In the genomic region with DNA sequence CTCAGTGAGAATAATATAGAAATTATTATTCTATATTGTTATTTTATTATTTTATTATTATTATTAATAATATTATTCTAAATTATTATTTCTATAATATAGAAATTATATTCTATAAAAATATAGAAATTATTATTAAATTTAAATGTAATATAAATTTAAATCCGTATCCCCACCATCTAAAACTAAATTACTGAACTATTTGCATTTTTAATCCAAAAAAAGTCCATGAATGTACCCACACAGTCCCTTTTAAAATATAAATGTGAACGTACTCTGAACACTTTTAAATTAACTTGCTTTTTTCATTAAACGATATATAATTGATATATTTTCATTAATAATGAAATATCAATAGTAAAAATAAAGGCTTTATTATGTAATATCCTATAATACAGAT, we compare ENCODE assay signal across 28 cellular contexts.
"Had no signal": no experiment of that assay in that cellular context is flagged by ENCODE, and none has a peak within 500 bp of the region (broad histone marks: within the 10 kb centered on the region; RNA-seq: fewer than 3 reads in every experiment).

No MANE protein-coding gene starts in this region.

- H3K4me3 Mint-ChIP-seq: natural killer cell; nephron; neural progenitor cell; stimulated activated effector memory CD8-positive, alpha-beta T cell treated with anti-CD3 and anti-CD28 coated beads, Interleukin-12 subunit alpha, Interleukin-12 subunit beta, amount 100 ng/mL, for 72 hours; stimulated activated naive B cell treated with anti-CD40 and anti-IgM and Interleukin-4, amounts not matched to agents 10 μg/mL and 1 μg/mL and 100 μg/mL, for 72 hours; stimulated activated naive CD8-positive, alpha-beta T cell treated with anti-CD3 and anti-CD28 coated beads, Interleukin-15, Interleukin-2, amounts not matched to agents 100 ng/mL and 50 ng/mL, for 24 hours had no signal

- H3K4me1 ChIP-seq: neural progenitor cell, parathyroid adenoma, psoas muscle, right lobe of liver, sigmoid colon, stomach, thyroid gland, tibial nerve, upper lobe of left lung, vagina had no signal

- H3K36me3 Mint-ChIP-seq: natural killer cell; neural progenitor cell; stimulated activated effector memory CD8-positive, alpha-beta T cell treated with anti-CD3 and anti-CD28 coated beads, Interleukin-12 subunit alpha, Interleukin-12 subunit beta, amount 100 ng/mL, for 72 hours; stimulated activated naive B cell treated with anti-CD40 and anti-IgM and Interleukin-4, amounts not matched to agents 10 μg/mL and 1 μg/mL and 100 μg/mL, for 72 hours had no signal

- H3K4me3 ChIP-seq: neural progenitor cell, psoas muscle, right lobe of liver, sigmoid colon, stomach, thoracic aorta, thyroid gland, tibial nerve, upper lobe of left lung, vagina had no signal

- DNase-seq: natural killer cell; occipital lobe; posterior cingulate gyrus; psoas muscle; right cardiac atrium; right lobe of liver; sigmoid colon; small intestine; stimulated activated CD4-positive, alpha-beta T cell treated with anti-CD3 and anti-CD28 coated beads, Interleukin-15, amount 100 ng/mL, for 24 hours; stimulated activated CD4-positive, alpha-beta T cell treated with anti-CD3 and anti-CD28 coated beads, Interleukin-2, amount 100 ng/mL, for 24 hours; stimulated activated CD4-positive, alpha-beta T cell treated with anti-CD3 and anti-CD28 coated beads, Interleukin-2, amount 100 ng/mL, for 48 hours; stimulated activated CD4-positive, alpha-beta T cell treated with anti-CD3 and anti-CD28 coated beads, Interleukin-4, amount 100 ng/mL, for 24 hours; stimulated activated naive B cell treated with anti-CD40 and anti-IgM and Interleukin-4, amounts not matched to agents 10 μg/mL and 1 μg/mL and 100 μg/mL, for 72 hours; stimulated activated naive CD4-positive, alpha-beta T cell treated with Interleukin-2 at 50 U/mL for 16 hours; stomach; thyroid gland; trophoblast cell; upper lobe of left lung had no signal

- H3K4me1 Mint-ChIP-seq: natural killer cell; nephron; neural progenitor cell; stimulated activated effector memory CD8-positive, alpha-beta T cell treated with anti-CD3 and anti-CD28 coated beads, Interleukin-12 subunit alpha, Interleukin-12 subunit beta, amount 100 ng/mL, for 72 hours; stimulated activated naive B cell treated with anti-CD40 and anti-IgM and Interleukin-4, amounts not matched to agents 10 μg/mL and 1 μg/mL and 100 μg/mL, for 72 hours had no signal

- H3K9me3 ChIP-seq: psoas muscle, right lobe of liver, sigmoid colon, stomach, thoracic aorta, thyroid gland, tibial nerve, upper lobe of left lung, vagina had no signal

- H3K27ac ChIP-seq: neural progenitor cell, parathyroid adenoma, psoas muscle, right lobe of liver, sigmoid colon, stomach, thoracic aorta, thyroid gland, tibial nerve, upper lobe of left lung, vagina had no signal

- H3K27me3 Mint-ChIP-seq: progenitor cell of endocrine pancreas; stimulated activated naive B cell treated with anti-CD40 and anti-IgM and Interleukin-4, amounts not matched to agents 10 μg/mL and 1 μg/mL and 100 μg/mL, for 72 hours; stimulated activated naive CD8-positive, alpha-beta T cell treated with anti-CD3 and anti-CD28 coated beads, Interleukin-15, Interleukin-2, amounts not matched to agents 100 ng/mL and 50 ng/mL, for 24 hours had no signal

- FAIRE-seq: urothelium cell line had no signal

- H3K36me3 ChIP-seq: neural progenitor cell, right lobe of liver, sigmoid colon, stomach, thoracic aorta, thyroid gland, tibial nerve, upper lobe of left lung, vagina had no signal

- H3K27me3 ChIP-seq: neural progenitor cell, right lobe of liver, sigmoid colon, stomach, thyroid gland, tibial nerve, upper lobe of left lung, vagina had no signal

- H3K27ac Mint-ChIP-seq: natural killer cell; nephron; neural progenitor cell; progenitor cell of endocrine pancreas; stimulated activated effector memory CD8-positive, alpha-beta T cell treated with anti-CD3 and anti-CD28 coated beads, Interleukin-12 subunit alpha, Interleukin-12 subunit beta, amount 100 ng/mL, for 72 hours; stimulated activated naive B cell treated with anti-CD40 and anti-IgM and Interleukin-4, amounts not matched to agents 10 μg/mL and 1 μg/mL and 100 μg/mL, for 72 hours; stimulated activated naive CD8-positive, alpha-beta T cell treated with anti-CD3 and anti-CD28 coated beads, Interleukin-15, Interleukin-2, amounts not matched to agents 100 ng/mL and 50 ng/mL, for 24 hours had no signal

- H3K9me3 Mint-ChIP-seq: nephron; neural progenitor cell; stimulated activated naive B cell treated with anti-CD40 and anti-IgM and Interleukin-4, amounts not matched to agents 10 μg/mL and 1 μg/mL and 100 μg/mL, for 72 hours had no signal

- ATAC-seq: natural killer cell; psoas muscle; right cardiac atrium; right lobe of liver; stimulated activated effector memory CD8-positive, alpha-beta T cell treated with anti-CD3 and anti-CD28 coated beads, Interleukin-12 subunit alpha, Interleukin-12 subunit beta, amount 100 ng/mL, for 72 hours; stimulated activated naive B cell treated with anti-CD40 and anti-IgM and Interleukin-4, amounts not matched to agents 10 μg/mL and 1 μg/mL and 100 μg/mL, for 72 hours had no signal
